In the genomic region with DNA sequence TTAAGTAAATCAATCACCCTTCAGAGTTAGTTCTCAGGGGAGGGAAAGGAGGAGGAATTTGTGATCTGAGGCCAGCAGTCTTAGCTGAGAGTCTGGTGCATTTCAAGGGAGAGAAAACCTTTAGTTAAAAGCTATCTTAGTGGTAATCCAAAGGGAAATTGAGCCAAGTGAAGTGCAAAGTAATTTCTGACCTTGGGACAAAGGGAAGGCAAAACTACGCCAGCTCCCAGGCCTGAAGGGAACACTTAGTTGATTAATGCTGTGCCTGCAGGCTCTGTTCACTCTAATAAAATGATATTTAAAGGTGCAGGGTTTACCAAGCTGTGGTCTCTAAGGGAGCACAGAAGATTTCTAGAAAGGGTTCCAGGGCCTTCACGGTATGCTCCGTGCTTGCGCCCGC, we compare ENCODE assay signal across 22 cellular contexts. TPM values are rescaled to one million over a fixed set of nuclear protein-coding genes. Genes with fewer than 3 reads are reported as not detected.
A peak's percentile ranks its signal among the peaks of the same experiment; 100 is the strongest.
DNase-seq lines count a peak whose midpoint lies in the region; ATAC-seq, FAIRE-seq and TF ChIP-seq lines count a peak whose summit lies in the region.
"Had no signal": no experiment of that assay in that cellular context is flagged by ENCODE, and none has a peak within 500 bp of the region (broad histone marks: within the 10 kb centered on the region; RNA-seq: fewer than 3 reads in every experiment).

No MANE protein-coding gene starts in this region.

- WGBS in sigmoid colon, 2 donors: 87 to 89% methylated on average over 5 of the region's 5 CpGs

- no peaks in the 10 kb centered on the region for H3K36me3 ChIP-seq in SK-N-MC (ENCODE audit: insufficient read depth, low read length)
- no peaks in the 10 kb centered on the region for H3K36me3 ChIP-seq in bronchial epithelial cell (ENCODE audit: control insufficient read depth, insufficient read depth, low read length)
- no peaks in the 10 kb centered on the region for H3K36me3 ChIP-seq in sigmoid colon
- no peaks in the 10 kb centered on the region for H3K36me3 ChIP-seq in ascending aorta

- H3K27ac ChIP-seq in SK-N-MC: peak overlapping the region; percentile 39; the same call in 1 of the 2 replicates
- H3K27ac ChIP-seq in sigmoid colon: peak overlapping the region in 3 of 4 donors; percentile 74 to 83 (median 74)
- H3K27ac ChIP-seq in ascending aorta: peak overlapping the region in 1 of 2 donors; percentile 46
- H3K27ac ChIP-seq: GM23248 had no signal

- H3K9ac ChIP-seq in SK-N-MC (ENCODE audit: insufficient read length): peak overlapping the region; percentile 42
- H3K9ac ChIP-seq: GM23248 had no signal

- intact Hi-C loops in sigmoid colon (cut with DNase I) (no loop called here), ascending aorta (cut with DNase I) (loop anchor here (2.0 kb wide), 1 partner anchor 17 kb away; no protein-coding TSS in a partner anchor)

- no peak overlapping the region for H3K4me3 Mint-ChIP-seq in nephron
- no peak overlapping the region for H3K4me3 Mint-ChIP-seq in stimulated activated naive CD8-positive, alpha-beta T cell treated with anti-CD3 and anti-CD28 coated beads, Interleukin-15, amount 100 ng/mL, for 72 hours
- H3K4me3 Mint-ChIP-seq: CD4-positive, CD25-positive, alpha-beta regulatory T cell; IgD-negative memory B cell had no signal

- peaks cover 6% of the 10 kb centered on the region for H3K9me3 Mint-ChIP-seq in nephron
- H3K9me3 Mint-ChIP-seq in activated naive CD4-positive, alpha-beta T cell treated with anti-CD3 and anti-CD28 coated beads, Interleukin-2, amount 50 U/mL, for 72 hours: no peaks in the 10 kb centered on the region
- no peaks in the 10 kb centered on the region for H3K9me3 Mint-ChIP-seq in stimulated activated naive CD8-positive, alpha-beta T cell treated with anti-CD3 and anti-CD28 coated beads, Interleukin-15, amount 100 ng/mL, for 72 hours
- H3K9me3 Mint-ChIP-seq: CD4-positive, CD25-positive, alpha-beta regulatory T cell; IgD-negative memory B cell had no signal

- H3K27ac Mint-ChIP-seq in nephron: peak overlapping the region; percentile 33 to 64 (median 61)
- no peak overlapping the region for H3K27ac Mint-ChIP-seq in activated naive CD4-positive, alpha-beta T cell treated with anti-CD3 and anti-CD28 coated beads, Interleukin-2, amount 50 U/mL, for 72 hours
- peak overlapping the region in 1 of 2 donors; percentile 65 for H3K27ac Mint-ChIP-seq in stimulated activated naive CD8-positive, alpha-beta T cell treated with anti-CD3 and anti-CD28 coated beads, Interleukin-15, amount 100 ng/mL, for 72 hours
- H3K27ac Mint-ChIP-seq: CD4-positive, CD25-positive, alpha-beta regulatory T cell; IgD-negative memory B cell had no signal

- no peaks in the 10 kb centered on the region for H3K36me3 Mint-ChIP-seq in nephron (ENCODE audit: low read depth)
- H3K36me3 Mint-ChIP-seq in activated naive CD4-positive, alpha-beta T cell treated with anti-CD3 and anti-CD28 coated beads, Interleukin-2, amount 50 U/mL, for 72 hours: no peaks in the 10 kb centered on the region
- H3K36me3 Mint-ChIP-seq: CD4-positive, CD25-positive, alpha-beta regulatory T cell; IgD-negative memory B cell had no signal

- H3K4me1 ChIP-seq in sigmoid colon (peaks cover 0 to 37% (median 35%) of the 10 kb centered on the region in 4 donors), ascending aorta (peaks cover under 1 to 20% of the 10 kb centered on the region in 2 donors)

- H3K9me3 ChIP-seq in SK-N-MC (ENCODE audit: low read depth, low read length) (no peaks in the 10 kb centered on the region), sigmoid colon (no peaks in the 10 kb centered on the region), ascending aorta (no peaks in the 10 kb centered on the region)

- TF ChIP-seq POLR2A in sigmoid colon (IDR thresholded peaks at IDR 0.05): no peak

- no peak for TF ChIP-seq CTCF in bronchial epithelial cell (IDR thresholded peaks at IDR 0.05; ENCODE audit: insufficient read depth, low read length, severe bottlenecking)
- TF ChIP-seq CTCF in nephron (IDR thresholded peaks at IDR 0.05; ENCODE audit: unreplicated experiment in 3 of 3): no peak
- TF ChIP-seq CTCF in sigmoid colon (IDR thresholded peaks at IDR 0.05): no peak
- TF ChIP-seq CTCF in D721Med (IDR thresholded peaks at IDR 0.05; ENCODE audit: insufficient read depth, missing control alignments): no peak
- TF ChIP-seq CTCF in ascending aorta (IDR thresholded peaks at IDR 0.05): no peak

- no peak for TF ChIP-seq EP300 in sigmoid colon (IDR thresholded peaks at IDR 0.05)

- H3K4me1 Mint-ChIP-seq in nephron: peaks cover 29% of the 10 kb centered on the region
- H3K4me1 Mint-ChIP-seq in stimulated activated naive CD8-positive, alpha-beta T cell treated with anti-CD3 and anti-CD28 coated beads, Interleukin-15, amount 100 ng/mL, for 72 hours: no peaks in the 10 kb centered on the region
- H3K4me1 Mint-ChIP-seq: CD4-positive, CD25-positive, alpha-beta regulatory T cell had no signal

- no peak for ATAC-seq in activated naive CD4-positive, alpha-beta T cell treated with anti-CD3 and anti-CD28 coated beads, Interleukin-2, amount 50 U/mL, for 72 hours
- ATAC-seq in stimulated activated naive CD8-positive, alpha-beta T cell treated with anti-CD3 and anti-CD28 coated beads, Interleukin-15, amount 100 ng/mL, for 72 hours: no peak

- DNase-seq in SK-N-MC (ENCODE audit: low read depth, low spot score) (no peak), bronchial epithelial cell (ENCODE audit: low read depth) (no peak), sigmoid colon (peak; percentile 84), D721Med (ENCODE audit: insufficient read length, low spot score) (no peak), ascending aorta (ENCODE audit: low spot score in 2 of 2) (no peak)
- no peak for DNase-seq in activated naive CD4-positive, alpha-beta T cell treated with anti-CD3 and anti-CD28 coated beads, Interleukin-2, amount 50 U/mL, for 72 hours (ENCODE audit: low spot score in 2 of 2)
- no peak for DNase-seq in stimulated activated naive CD8-positive, alpha-beta T cell treated with anti-CD3 and anti-CD28 coated beads, Interleukin-15, amount 100 ng/mL, for 72 hours
- DNase-seq: AML-193; Calu3; CD4-positive, CD25-positive, alpha-beta regulatory T cell; DMS79; GM23248; NCI-H1436; NCI-H2029 treated with DMSO at 0.1 percent for 48 hours; NCI-H510A; NCI-H82 had no signal

- FAIRE-seq in bronchial epithelial cell (lab: Jason Lieb, UNC): peak; percentile 47
- FAIRE-seq in D721Med (lab: Jason Lieb, UNC): no peak
- FAIRE-seq: GM12891, GM19239 had no signal

- H3K4me3 ChIP-seq in SK-N-MC (no peak overlapping the region), bronchial epithelial cell (ENCODE audit: low read depth, low read length) (no peak overlapping the region), sigmoid colon (no peak overlapping the region), ascending aorta (no peak overlapping the region)
- H3K4me3 ChIP-seq: GM23248 had no signal

- H3K27me3 ChIP-seq in bronchial epithelial cell (ENCODE audit: control insufficient read depth, insufficient read depth, low read length): no peaks in the 10 kb centered on the region
- no peaks in the 10 kb centered on the region for H3K27me3 ChIP-seq in sigmoid colon
- H3K27me3 ChIP-seq in ascending aorta: no peaks in the 10 kb centered on the region

- H3K27me3 Mint-ChIP-seq in nephron (ENCODE audit: low read depth): peaks cover 14% of the 10 kb centered on the region
- H3K27me3 Mint-ChIP-seq in stimulated activated naive CD8-positive, alpha-beta T cell treated with anti-CD3 and anti-CD28 coated beads, Interleukin-15, amount 100 ng/mL, for 72 hours: no peaks in the 10 kb centered on the region

RNA-seq across cellular contexts. Expression of gene FMOD, which starts 23.1 kb away (rescaled TPM):
- total RNA-seq in bronchial epithelial cell (0.26 TPM in 1 of 2 replicates, not detected in the other), sigmoid colon (10 to 100 TPM; 32.9 to 64.5 (median 40.4) TPM), ascending aorta (92.3 TPM)
- polyA plus RNA-seq in sigmoid colon: 10 to 100 TPM in 2 of 3 donors, 1 to 10 TPM in 1; 9.5 to 30.6 (median 17.5) TPM
- total RNA-seq in activated naive CD4-positive, alpha-beta T cell treated with anti-CD3 and anti-CD28 coated beads, Interleukin-2, amount 50 U/mL, for 72 hours: 1 to 10 TPM in 1 of 2 donors, under 1 TPM in 1; 0.68 to 1.4 TPM
- total RNA-seq: Calu3; CD4-positive, CD25-positive, alpha-beta regulatory T cell; G401; HT-29 had no signal
- polyA plus RNA-seq: CD4-positive, CD25-positive, alpha-beta regulatory T cell had no signal

Comparison
In these comparisons a context has a peak if more than half of its experiments do, and no peak if none do; other contexts are left out.
1. H3K27ac Mint-ChIP-seq: peak in nephron (3 of 3); none in activated naive CD4-positive, alpha-beta T cell treated with anti-CD3 and anti-CD28 coated beads, Interleukin-2, amount 50 U/mL, for 72 hours (0 of 2).
2. RNA of gene FMOD, which starts 23.1 kb away (total RNA-seq): 92.3 TPM in ascending aorta (single experiment) and 32.9 to 64.5 TPM in sigmoid colon; 0.68 to 1.4 TPM in activated naive CD4-positive, alpha-beta T cell treated with anti-CD3 and anti-CD28 coated beads, Interleukin-2, amount 50 U/mL, for 72 hours and 0.26 TPM in bronchial epithelial cell; every median in the first group is over 10 times any median in the second.